9 cellular contexts compared by ENCODE assay signal in genomic region chr6:152309648-152310047, GRCh38.
DNase-seq lines count a peak whose midpoint lies in the region; ATAC-seq and TF ChIP-seq lines count a peak whose summit lies in the region.
"Had no signal": no experiment of that assay in that cellular context is flagged by ENCODE, and none has a peak within 500 bp of the region (broad histone marks: within the 10 kb centered on the region; RNA-seq: fewer than 3 reads in every experiment).

No MANE protein-coding gene starts in this region.

- H3K27ac Mint-ChIP-seq in CD4-positive, alpha-beta memory T cell: peak overlapping the region in 2 of 7 donors; percentile 47 to 83
- no peak overlapping the region for H3K27ac Mint-ChIP-seq in nephron progenitor cell

- no peak overlapping the region for H3K4me3 ChIP-seq in CD4-positive, alpha-beta memory T cell (ENCODE audit: low read length in 2 of 2)
- no peak overlapping the region for H3K4me3 ChIP-seq in A673 (ENCODE audit: low read depth, low read length, poor library complexity, severe bottlenecking)

- DNase-seq in CD4-positive, alpha-beta memory T cell: peak; percentile 65 to 84 (median 77)
- DNase-seq in activated T-cell treated with anti-CD3 and anti-CD28 coated beads for 1 hour (ENCODE audit: low read depth) (peak; percentile 49), posterior cingulate gyrus (peak in 8 of 10 donors; percentile 22 to 92 (median 56)), HT-29 (ENCODE audit: low spot score) (no peak), A673 (ENCODE audit: low spot score) (no peak), nephron progenitor cell (no peak), islet precursor cell (no peak)

- H3K36me3 ChIP-seq in CD4-positive, alpha-beta memory T cell (ENCODE audit: insufficient read depth, low read length): no peaks in the 10 kb centered on the region
- no peaks in the 10 kb centered on the region for H3K36me3 ChIP-seq in A673 (ENCODE audit: insufficient read depth, low read length, poor library complexity, severe bottlenecking)

- H3K4me1 ChIP-seq in CD4-positive, alpha-beta memory T cell (ENCODE audit: insufficient read depth, low read length): peaks cover 31% of the 10 kb centered on the region
- H3K4me1 ChIP-seq in A673 (ENCODE audit: insufficient read depth, low read length, poor library complexity, severe bottlenecking): no peaks in the 10 kb centered on the region

- no peaks in the 10 kb centered on the region for H3K9me3 Mint-ChIP-seq in CD4-positive, alpha-beta memory T cell
- no peaks in the 10 kb centered on the region for H3K9me3 Mint-ChIP-seq in nephron progenitor cell

- ATAC-seq in HG03442 (IDR thresholded peaks at IDR 0.05; ENCODE audit: unreplicated experiment): peak; percentile 69
- ATAC-seq: Panc1 had no signal

- H3K4me3 Mint-ChIP-seq in CD4-positive, alpha-beta memory T cell: peak overlapping the region in 3 of 8 donors; percentile 10 to 38 (median 30)
- no peak overlapping the region for H3K4me3 Mint-ChIP-seq in nephron progenitor cell

- no peak overlapping the region for H3K27ac ChIP-seq in CD4-positive, alpha-beta memory T cell (ENCODE audit: low read depth, low read length)
- no peak overlapping the region for H3K27ac ChIP-seq in A673 (ENCODE audit: low read depth, low read length, poor library complexity, severe bottlenecking)

- intact Hi-C loops in CD4-positive, alpha-beta memory T cell (cut with micrococcal nuclease): loop anchor here (1.0 kb wide), 2 partner anchors 7 to 29 kb away; no protein-coding TSS in a partner anchor
- intact Hi-C loops in posterior cingulate gyrus (cut with DNase I): no loop called here
- intact Hi-C loops in A673 (cut with micrococcal nuclease; ENCODE audit: unreplicated experiment): no loop called here

- no TSS peak for BruUV-seq in A673 (replicated peaks; lab: Mats Ljungman, UMichigan)

- H3K27me3 Mint-ChIP-seq in CD4-positive, alpha-beta memory T cell: no peaks in the 10 kb centered on the region
- peaks cover 4% of the 10 kb centered on the region for H3K27me3 Mint-ChIP-seq in nephron progenitor cell (ENCODE audit: low read depth, poor library complexity)

- CTCF ChIA-PET in CD4-positive, alpha-beta memory T cell (lab: Charles Lee; ENCODE audit: partially characterized antibody): interaction anchor here (0.7 to 3.7 kb wide), 8 partner anchors 9 to 47 kb away, joined by 3 to 21 read pairs (median 5); no protein-coding TSS in a partner anchor
- CTCF ChIA-PET in A673 (lab: Charles Lee): no interaction called here

- no peaks in the 10 kb centered on the region for H3K36me3 Mint-ChIP-seq in CD4-positive, alpha-beta memory T cell
- H3K36me3 Mint-ChIP-seq in nephron progenitor cell (ENCODE audit: low read depth): no peaks in the 10 kb centered on the region

- POLR2A ChIA-PET in CD4-positive, alpha-beta memory T cell (lab: Charles Lee; ENCODE audit: partially characterized antibody): interaction anchor here (1.0 to 2.4 kb wide), 5 partner anchors 8 to 919 kb away, joined by 3 to 23 read pairs (median 5); no protein-coding TSS in a partner anchor
- POLR2A ChIA-PET in A673 (lab: Charles Lee; ENCODE audit: low non-redundant PET): no interaction called here

- no peaks in the 10 kb centered on the region for H3K27me3 ChIP-seq in CD4-positive, alpha-beta memory T cell (ENCODE audit: insufficient read depth, low read length)
- no peaks in the 10 kb centered on the region for H3K27me3 ChIP-seq in A673 (replicated peaks; ENCODE audit: insufficient read depth, low read depth, low read length, poor library complexity)

- peaks cover 17 to 32% (median 27%) of the 10 kb centered on the region in 4 donors for H3K4me1 Mint-ChIP-seq in CD4-positive, alpha-beta memory T cell
- peaks cover 8% of the 10 kb centered on the region for H3K4me1 Mint-ChIP-seq in nephron progenitor cell

- TF ChIP-seq CTCF in A673 (conservative IDR thresholded peaks at IDR 0.05; ENCODE audit: low read depth, low read length): no peak
- TF ChIP-seq CTCF in nephron progenitor cell (IDR thresholded peaks at IDR 0.05): no peak

- H3K9me3 ChIP-seq in CD4-positive, alpha-beta memory T cell (ENCODE audit: control insufficient read depth in 1 of 2, low read length in 2 of 2): no peaks in the 10 kb centered on the region
- H3K9me3 ChIP-seq in A673 (ENCODE audit: low read depth, low read length, poor library complexity, severe bottlenecking): no peaks in the 10 kb centered on the region

Comparison
In these comparisons a context has a peak if more than half of its experiments do, and no peak if none do; other contexts are left out.
1. DNase-seq: peak in CD4-positive, alpha-beta memory T cell (5 of 5), activated T-cell treated with anti-CD3 and anti-CD28 coated beads for 1 hour (single experiment) and posterior cingulate gyrus (8 of 10); none in HT-29 (single experiment), A673 (single experiment), nephron progenitor cell (single experiment) and islet precursor cell (single experiment).